ENCODE assay signal across 16 cellular contexts in the genomic region with DNA sequence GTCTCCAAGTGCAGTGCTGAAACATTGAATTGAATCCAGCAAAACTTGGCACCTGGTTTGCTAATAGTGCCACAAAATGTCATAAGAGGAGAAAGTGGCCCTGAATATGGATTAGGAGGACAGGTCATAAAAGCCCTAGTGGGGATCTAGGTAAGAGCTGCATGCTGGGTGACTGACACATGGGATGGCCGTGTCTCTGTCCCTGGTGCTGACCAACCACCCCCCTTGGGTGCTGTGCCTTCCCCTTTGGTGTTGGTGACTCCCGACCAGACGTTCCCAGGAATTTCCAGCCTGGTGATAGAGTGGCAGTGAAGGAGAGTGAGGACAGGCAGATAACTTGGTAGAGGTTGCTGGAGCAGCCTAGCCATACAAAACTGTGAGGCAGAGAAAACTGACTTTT.
DNase-seq lines count a peak whose midpoint lies in the region; ATAC-seq, FAIRE-seq and TF ChIP-seq lines count a peak whose summit lies in the region.
"Had no signal": no experiment of that assay in that cellular context is flagged by ENCODE, and none has a peak within 500 bp of the region (broad histone marks: within the 10 kb centered on the region; RNA-seq: fewer than 3 reads in every experiment).

No MANE protein-coding gene starts in this region.

- TF ChIP-seq POLR2A in A549 (IDR thresholded peaks at IDR 0.05; ENCODE audit: low read length) (no peak), adrenal gland (IDR thresholded peaks at IDR 0.05) (no peak)

- no peaks in the 10 kb centered on the region for H3K27me3 ChIP-seq in MG63
- H3K27me3 ChIP-seq in adrenal gland: no peaks in the 10 kb centered on the region
- no peaks in the 10 kb centered on the region for H3K27me3 ChIP-seq in mesenchymal stem cell (ENCODE audit: control insufficient read depth in 1 of 2, insufficient read depth in 1 of 2, low read length in 2 of 2)
- H3K27me3 ChIP-seq: BE2C, colonic mucosa, esophagus squamous epithelium, uterus had no signal

- no peak for TF ChIP-seq CTCF in A549 (IDR thresholded peaks at IDR 0.05)
- no peak for TF ChIP-seq CTCF in adrenal gland (IDR thresholded peaks at IDR 0.05)

- H2BK12ac ChIP-seq in mesenchymal stem cell (ENCODE audit: low read length in 2 of 2): no peak overlapping the region

- no peak for FAIRE-seq in A549 (lab: Jason Lieb, UNC)

- H3K9ac ChIP-seq in mesenchymal stem cell (ENCODE audit: low read length): no peak overlapping the region

- H3K4me3 ChIP-seq in A549 (no peak overlapping the region), MG63 (no peak overlapping the region), adrenal gland (no peak overlapping the region), mesenchymal stem cell (ENCODE audit: insufficient read depth in 1 of 2, low read depth in 1 of 2, low read length in 2 of 2) (no peak overlapping the region)
- H3K4me3 ChIP-seq: colonic mucosa, esophagus squamous epithelium, lung, uterus had no signal

- H3K27ac ChIP-seq in A549 (no peak overlapping the region), adrenal gland (no peak overlapping the region), mesenchymal stem cell (ENCODE audit: low read length, poor library complexity, severe bottlenecking) (no peak overlapping the region)
- H3K27ac ChIP-seq: colonic mucosa, esophagus squamous epithelium, uterus had no signal

- no peak overlapping the region for H3K4ac ChIP-seq in mesenchymal stem cell (ENCODE audit: low read depth in 1 of 2, low read length in 2 of 2)

- H3K4me2 ChIP-seq in A549 (no peak overlapping the region), mesenchymal stem cell (ENCODE audit: low read length, poor library complexity, severe bottlenecking) (no peak overlapping the region)

- H3K14ac ChIP-seq in mesenchymal stem cell (ENCODE audit: low read length in 2 of 2): no peak overlapping the region

- CTCF ChIA-PET in A549 (lab: Yijun Ruan, JAX): no interaction called here

- ATAC-seq in A549: no peak
- ATAC-seq: sciatic nerve; stimulated activated effector memory CD8-positive, alpha-beta T cell treated with anti-CD3 and anti-CD28 coated beads, Interleukin-12 subunit alpha, Interleukin-12 subunit beta, amount 100 ng/mL, for 72 hours had no signal

- no peaks in the 10 kb centered on the region for H3K79me1 ChIP-seq in mesenchymal stem cell (replicated peaks; ENCODE audit: low read length, poor library complexity, severe bottlenecking)

- no peak overlapping the region for H3K23ac ChIP-seq in mesenchymal stem cell (ENCODE audit: low read length in 2 of 2)

- no peak for TF ChIP-seq RAD21 in A549 (conservative IDR thresholded peaks at IDR 0.05 in 1 of 2, IDR thresholded peaks at IDR 0.05 in 1 of 2)

- H2BK15ac ChIP-seq in mesenchymal stem cell (ENCODE audit: low read depth, poor library complexity, severe bottlenecking): no peak overlapping the region

- POLR2A ChIA-PET in A549 (lab: Yijun Ruan, JAX): no interaction called here

- no peak overlapping the region for H2AK5ac ChIP-seq in mesenchymal stem cell (ENCODE audit: low read length, severe bottlenecking)

- H4K8ac ChIP-seq in mesenchymal stem cell (ENCODE audit: low read length): no peak overlapping the region

- H3K18ac ChIP-seq in mesenchymal stem cell (ENCODE audit: low read depth in 1 of 2, low read length in 2 of 2): no peak overlapping the region

- no peak overlapping the region for H2AFZ ChIP-seq in mesenchymal stem cell (ENCODE audit: low read depth, low read length)

- H2BK5ac ChIP-seq in mesenchymal stem cell (ENCODE audit: low read depth, low read length, poor library complexity, severe bottlenecking): no peak overlapping the region

- no peak overlapping the region for H2BK120ac ChIP-seq in mesenchymal stem cell (ENCODE audit: low read depth, low read length)

- WGBS in A549 (ENCODE audit: missing lambda C conversion rate): 56% methylated on average over 3 of the region's 3 CpGs
- WGBS in adrenal gland, 4 donors: 38 to 48% (median 44%) methylated on average over 3 of the region's 3 CpGs
- WGBS in mesenchymal stem cell: 36% methylated on average over 3 of the region's 3 CpGs

- H4K91ac ChIP-seq in mesenchymal stem cell (ENCODE audit: low read length): no peak overlapping the region

- H3K36me3 ChIP-seq in MG63 (no peaks in the 10 kb centered on the region), adrenal gland (replicated peaks in 1 of 2) (no peaks in the 10 kb centered on the region), mesenchymal stem cell (ENCODE audit: control insufficient read depth in 1 of 2, insufficient read depth in 2 of 2, low read depth in 1 of 2, low read length in 2 of 2) (no peaks in the 10 kb centered on the region)
- H3K36me3 ChIP-seq: BE2C, colonic mucosa, esophagus squamous epithelium, uterus had no signal

- intact Hi-C loops in adrenal gland (cut with DNase I): no loop called here

- H3K9me3 ChIP-seq in A549 (no peaks in the 10 kb centered on the region), MG63 (no peaks in the 10 kb centered on the region), adrenal gland (replicated peaks in 1 of 3) (no peaks in the 10 kb centered on the region), mesenchymal stem cell (ENCODE audit: control insufficient read depth, low read length) (no peaks in the 10 kb centered on the region)
- H3K9me3 ChIP-seq: BE2C, colonic mucosa, esophagus squamous epithelium, uterus had no signal

- DNase-seq in A549 (ENCODE audit: low read depth in 1 of 2, low spot score in 1 of 2): no peak
- peak; percentile 11 for DNase-seq in ELR (ENCODE audit: low read depth)
- peak; percentile 1 for DNase-seq in MG63
- peak; percentile 53 for DNase-seq in ecto neural progenitor cell (ENCODE audit: low spot score)
- no peak for DNase-seq in NCI-H2081 treated with DMSO at 0.1 percent for 48 hours (lab: John Stamatoyannopoulos, UW)
- DNase-seq in adrenal gland: no peak
- no peak for DNase-seq in DMS53 (lab: John Stamatoyannopoulos, UW)
- DNase-seq in mesenchymal stem cell: no peak
- DNase-seq: BE2C; colonic mucosa; esophagus squamous epithelium; stimulated activated CD4-positive, alpha-beta T cell treated with anti-CD3 and anti-CD28 coated beads, Interleukin-4, amount 100 ng/mL, for 4 hours; uterus had no signal

- no peak for TF ChIP-seq EP300 in A549 (IDR thresholded peaks at IDR 0.05)

- H3K4me1 ChIP-seq in A549 (no peaks in the 10 kb centered on the region), adrenal gland (replicated peaks in 1 of 2) (no peaks in the 10 kb centered on the region), mesenchymal stem cell (ENCODE audit: control insufficient read depth, insufficient read depth, low read depth, low read length) (no peaks in the 10 kb centered on the region)
- H3K4me1 ChIP-seq: BE2C, colonic mucosa, esophagus squamous epithelium, uterus had no signal

TF ChIP-seq in A549, 52 proteins besides CTCF, POLR2A, EP300 and RAD21:
- TF ChIP-seq, protein P1, sequence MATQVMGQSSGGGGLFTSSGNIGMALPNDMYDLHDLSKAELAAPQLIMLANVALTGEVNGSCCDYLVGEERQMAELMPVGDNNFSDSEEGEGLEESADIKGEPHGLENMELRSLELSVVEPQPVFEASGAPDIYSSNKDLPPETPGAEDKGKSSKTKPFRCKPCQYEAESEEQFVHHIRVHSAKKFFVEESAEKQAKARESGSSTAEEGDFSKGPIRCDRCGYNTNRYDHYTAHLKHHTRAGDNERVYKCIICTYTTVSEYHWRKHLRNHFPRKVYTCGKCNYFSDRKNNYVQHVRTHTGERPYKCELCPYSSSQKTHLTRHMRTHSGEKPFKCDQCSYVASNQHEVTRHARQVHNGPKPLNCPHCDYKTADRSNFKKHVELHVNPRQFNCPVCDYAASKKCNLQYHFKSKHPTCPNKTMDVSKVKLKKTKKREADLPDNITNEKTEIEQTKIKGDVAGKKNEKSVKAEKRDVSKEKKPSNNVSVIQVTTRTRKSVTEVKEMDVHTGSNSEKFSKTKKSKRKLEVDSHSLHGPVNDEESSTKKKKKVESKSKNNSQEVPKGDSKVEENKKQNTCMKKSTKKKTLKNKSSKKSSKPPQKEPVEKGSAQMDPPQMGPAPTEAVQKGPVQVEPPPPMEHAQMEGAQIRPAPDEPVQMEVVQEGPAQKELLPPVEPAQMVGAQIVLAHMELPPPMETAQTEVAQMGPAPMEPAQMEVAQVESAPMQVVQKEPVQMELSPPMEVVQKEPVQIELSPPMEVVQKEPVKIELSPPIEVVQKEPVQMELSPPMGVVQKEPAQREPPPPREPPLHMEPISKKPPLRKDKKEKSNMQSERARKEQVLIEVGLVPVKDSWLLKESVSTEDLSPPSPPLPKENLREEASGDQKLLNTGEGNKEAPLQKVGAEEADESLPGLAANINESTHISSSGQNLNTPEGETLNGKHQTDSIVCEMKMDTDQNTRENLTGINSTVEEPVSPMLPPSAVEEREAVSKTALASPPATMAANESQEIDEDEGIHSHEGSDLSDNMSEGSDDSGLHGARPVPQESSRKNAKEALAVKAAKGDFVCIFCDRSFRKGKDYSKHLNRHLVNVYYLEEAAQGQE (IDR thresholded peaks at IDR 0.05): peak; percentile 81
- TF ChIP-seq JUN (IDR thresholded peaks at IDR 0.05) (no peak), KDM1A (IDR thresholded peaks at IDR 0.05; ENCODE audit: low read depth) (no peak)
- TF ChIP-seq, protein P2, sequence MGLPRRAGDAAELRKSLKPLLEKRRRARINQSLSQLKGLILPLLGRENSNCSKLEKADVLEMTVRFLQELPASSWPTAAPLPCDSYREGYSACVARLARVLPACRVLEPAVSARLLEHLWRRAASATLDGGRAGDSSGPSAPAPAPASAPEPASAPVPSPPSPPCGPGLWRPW (IDR thresholded peaks at IDR 0.05): no peak

Comparison
In these comparisons a context has a peak if more than half of its experiments do, and no peak if none do; other contexts are left out.
1. DNase-seq: peak in ELR (single experiment), MG63 (single experiment) and ecto neural progenitor cell (single experiment); none in A549 (0 of 2), NCI-H2081 treated with DMSO at 0.1 percent for 48 hours (single experiment), adrenal gland (0 of 7), DMS53 (single experiment) and mesenchymal stem cell (single experiment).